ENCODE assay signal across 8 cellular contexts in genomic region chr7:1530946-1531262, GRCh38. TPM values are rescaled to one million over a fixed set of nuclear protein-coding genes. Genes with fewer than 3 reads are reported as not detected.
A peak's percentile ranks its signal among the peaks of the same experiment; 100 is the strongest.
DNase-seq lines count a peak whose midpoint lies in the region; ATAC-seq and TF ChIP-seq lines count a peak whose summit lies in the region.

No MANE protein-coding gene starts in this region.

- DNase-seq in cerebellum (ENCODE audit: low spot score) (peak; percentile 21), globus pallidus (ENCODE audit: low spot score) (no peak), DMS 273 treated with DMSO at 0.1 percent for 48 hours (lab: John Stamatoyannopoulos, UW) (no peak), cerebellar cortex (ENCODE audit: low spot score) (no peak)

- no peak overlapping the region for H3K27ac ChIP-seq in parathyroid adenoma

- TF ChIP-seq CTCF in GM12875 (IDR thresholded peaks at IDR 0.05; ENCODE audit: borderline replicate concordance, insufficient read depth, low read depth, low read length) (no peak), parathyroid adenoma (IDR thresholded peaks at IDR 0.05) (no peak)

- no peaks in the 10 kb centered on the region for H3K79me2 ChIP-seq in parathyroid adenoma

- H3K9ac ChIP-seq in parathyroid adenoma = no peak overlapping the region

- H3K4me1 ChIP-seq in parathyroid adenoma = peaks cover 12% of the 10 kb centered on the region

- peak; percentile 8 for ATAC-seq in HG02981 (IDR thresholded peaks at IDR 0.05; ENCODE audit: unreplicated experiment)
- no peak for ATAC-seq in GM21515 (IDR thresholded peaks at IDR 0.05; ENCODE audit: unreplicated experiment)

- H3K9me3 ChIP-seq in parathyroid adenoma (ENCODE audit: control insufficient read depth, low read length) = no peaks in the 10 kb centered on the region

- H3K36me3 ChIP-seq in parathyroid adenoma (ENCODE audit: control insufficient read depth, insufficient read depth, low read length) = no peaks in the 10 kb centered on the region

- H3K4me2 ChIP-seq in parathyroid adenoma (ENCODE audit: low read length) = peak overlapping the region; percentile 85

- H2AFZ ChIP-seq in parathyroid adenoma = no peak overlapping the region

- H3K4me3 ChIP-seq in GM12875 (ENCODE audit: low read depth, low read length) (peak overlapping the region; percentile 66), parathyroid adenoma (ENCODE audit: low read depth, low read length) (peak overlapping the region; percentile 62)

- no peaks in the 10 kb centered on the region for H3K27me3 ChIP-seq in parathyroid adenoma (ENCODE audit: control insufficient read depth, insufficient read depth, low read length)

RNA-seq across cellular contexts. Expression of gene MAFK, which starts 0.4 kb away (rescaled TPM):
- total RNA-seq in cerebellum = 3.7 TPM

RNA-seq across cellular contexts. Expression of gene TMEM184A, which starts 25.1 kb away (rescaled TPM):
- total RNA-seq in cerebellum = 0.18 TPM

RNA-seq across cellular contexts. Expression of gene INTS1, which starts 26.7 kb away (rescaled TPM):
- total RNA-seq in cerebellum = 31.7 TPM

RNA-seq across cellular contexts. Expression of gene PSMG3, which starts 38.9 kb away (rescaled TPM):
- total RNA-seq in cerebellum = 10.7 TPM
